ENCODE assay signal across 1 cellular context in genomic region chr1:56450004-56450666, GRCh38.
A peak's percentile ranks its signal among the peaks of the same experiment; 100 is the strongest.
TF ChIP-seq lines count a peak whose summit lies in the region.

No MANE protein-coding gene starts in this region.

TF ChIP-seq in HepG2, 621 proteins besides CTCF, POLR2A, EP300 and RAD21 (continued from another document and continues in another):
- TF ChIP-seq HIC2 (CRISPR knock-in tag; IDR thresholded peaks at IDR 0.05; ENCODE audit: low read depth) (no peak), RXRA (CRISPR knock-in tag; IDR thresholded peaks at IDR 0.05) (peak; percentile 44; the same call in 1 of the 2 replicates), ZNF772 (CRISPR knock-in tag; IDR thresholded peaks at IDR 0.05) (no peak), ZNF235 (CRISPR knock-in tag; IDR thresholded peaks at IDR 0.05; ENCODE audit: borderline replicate concordance) (no peak), ZBTB7A (CRISPR knock-in tag; IDR thresholded peaks at IDR 0.05) (peak; percentile 27; the same call in 1 of the 2 replicates), FOXP1 (IDR thresholded peaks at IDR 0.05) (no peak), FOXP1 (CRISPR knock-in tag; IDR thresholded peaks at IDR 0.05) (peak; percentile 37; the same call in 1 of the 2 replicates), YY1 (IDR thresholded peaks at IDR 0.05; ENCODE audit: insufficient read depth, insufficient replicate concordance, low read depth, low read length) (no peak), FOXA1 (IDR thresholded peaks at IDR 0.05) (no peak), FOXA1 (CRISPR knock-in tag; IDR thresholded peaks at IDR 0.05) (0 out of 2 replicates have a peak, but pooled peaks have one; percentile 5), FOXK1 (CRISPR knock-in tag; IDR thresholded peaks at IDR 0.05; ENCODE audit: borderline replicate concordance, low read depth) (no peak), RARA (CRISPR knock-in tag; IDR thresholded peaks at IDR 0.05) (peak; percentile 46; the same call in 1 of the 2 replicates), CREM (IDR thresholded peaks at IDR 0.05) (no peak), CREM (CRISPR knock-in tag; IDR thresholded peaks at IDR 0.05) (no peak), MBD4 (IDR thresholded peaks at IDR 0.05; ENCODE audit: borderline replicate concordance, low read length) (no peak), ELK4 (CRISPR knock-in tag; IDR thresholded peaks at IDR 0.05; ENCODE audit: borderline replicate concordance) (no peak), CAMTA2 (CRISPR knock-in tag; IDR thresholded peaks at IDR 0.05; ENCODE audit: borderline replicate concordance) (no peak), ZNF260 (CRISPR knock-in tag; IDR thresholded peaks at IDR 0.05; ENCODE audit: borderline replicate concordance, low read depth) (no peak), SOX13 (IDR thresholded peaks at IDR 0.05) (no peak), SOX13 (CRISPR knock-in tag; conservative IDR thresholded peaks at IDR 0.05 in 1 of 2, IDR thresholded peaks at IDR 0.05 in 1 of 2) (peak in 1 of 2 experiments; percentile 22; a peak in 1 of 4 replicates), ZNF280D (CRISPR knock-in tag; IDR thresholded peaks at IDR 0.05) (no peak), ZNF337 (CRISPR knock-in tag; IDR thresholded peaks at IDR 0.05; ENCODE audit: borderline replicate concordance, low read depth) (no peak), HES4 (CRISPR knock-in tag; IDR thresholded peaks at IDR 0.05; ENCODE audit: borderline replicate concordance) (no peak), PRDM15 (CRISPR knock-in tag; IDR thresholded peaks at IDR 0.05) (no peak), ZNF660 (CRISPR knock-in tag; IDR thresholded peaks at IDR 0.05; ENCODE audit: borderline replicate concordance, low read depth) (no peak), SALL2 (CRISPR knock-in tag; IDR thresholded peaks at IDR 0.05) (no peak), FOXO4 (CRISPR knock-in tag; conservative IDR thresholded peaks at IDR 0.05) (no peak), POGZ (CRISPR knock-in tag; IDR thresholded peaks at IDR 0.05) (0 out of 2 replicates have a peak, but pooled peaks have one; percentile 42), AFF4 (CRISPR knock-in tag; IDR thresholded peaks at IDR 0.05) (no peak), SMARCE1 (IDR thresholded peaks at IDR 0.05; ENCODE audit: borderline replicate concordance) (no peak), KLF16 (CRISPR knock-in tag; IDR thresholded peaks at IDR 0.05) (no peak), GRHL1 (CRISPR knock-in tag; conservative IDR thresholded peaks at IDR 0.05) (no peak), ZFP62 (CRISPR knock-in tag; IDR thresholded peaks at IDR 0.05) (no peak), SNAI1 (CRISPR knock-in tag; IDR thresholded peaks at IDR 0.05; ENCODE audit: borderline replicate concordance) (no peak), SOX6 (IDR thresholded peaks at IDR 0.05) (no peak), SOX6 (CRISPR knock-in tag; IDR thresholded peaks at IDR 0.05) (peak; percentile 68), ZMYM4 (CRISPR knock-in tag; IDR thresholded peaks at IDR 0.05) (peak; percentile 64), HNF4A (CRISPR knock-in tag; IDR thresholded peaks at IDR 0.05) (peak; percentile 27; the same call in 1 of the 2 replicates), BRCA1 (CRISPR knock-in tag; IDR thresholded peaks at IDR 0.05) (no peak), FOXP4 (CRISPR knock-in tag; IDR thresholded peaks at IDR 0.05) (peak; percentile 35; the same call in 1 of the 2 replicates), ZNF160 (CRISPR knock-in tag; IDR thresholded peaks at IDR 0.05) (no peak), HMG20B (CRISPR knock-in tag; conservative IDR thresholded peaks at IDR 0.05) (no peak), POLR2AphosphoS2 (IDR thresholded peaks at IDR 0.05; ENCODE audit: low read depth, low read length) (no peak), ZEB1 (IDR thresholded peaks at IDR 0.05; ENCODE audit: insufficient replicate concordance, low read depth) (peak; percentile 83), PHF20 (CRISPR knock-in tag; IDR thresholded peaks at IDR 0.05) (no peak), FOXK2 (IDR thresholded peaks at IDR 0.05) (no peak)
